8 cellular contexts compared by ENCODE assay signal in genomic region chrX:71652405-71652804, GRCh38. TPM values are rescaled to one million over a fixed set of nuclear protein-coding genes. Genes with fewer than 3 reads are reported as not detected.
DNase-seq lines count a peak whose midpoint lies in the region; ATAC-seq, FAIRE-seq and TF ChIP-seq lines count a peak whose summit lies in the region.

No MANE protein-coding gene starts in this region.

- TF ChIP-seq CTCF in stomach (IDR thresholded peaks at IDR 0.05) (peak in 4 of 7 experiments; percentile 46 to 56 (median 52)), omental fat pad (IDR thresholded peaks at IDR 0.05) (no peak)

- no peaks in the 10 kb centered on the region for H3K9me3 ChIP-seq in stomach

- FAIRE-seq in TTC549 (lab: Jason Lieb, UNC) = peak; percentile 45

- 27 to 45% (median 34%) methylated on average over 2 of the region's 2 CpGs for WGBS in stomach, 5 donors

- no peak for ATAC-seq in omental fat pad (ENCODE audit: low FRiP score)

- H3K36me3 ChIP-seq in stomach = no peaks in the 10 kb centered on the region

- DNase-seq in activated gamma-delta T cell treated with Interleukin-2 at 50 U/mL for 16 hours = peak; percentile 67
- DNase-seq in activated gamma-delta T cell (lab: John Stamatoyannopoulos, UW) = no peak
- DNase-seq in NCI-H2029 (lab: John Stamatoyannopoulos, UW) = peak; percentile 25
- DNase-seq in dermis blood vessel endothelial cell = peak; percentile 71
- DNase-seq in lung microvascular endothelial cell (ENCODE audit: low read depth in 2 of 2) = peak; percentile 64 to 70
- peak; percentile 52 for DNase-seq in stomach
- DNase-seq in omental fat pad (ENCODE audit: low spot score) = no peak

- no peaks in the 10 kb centered on the region for H3K4me1 ChIP-seq in stomach

- no peak for TF ChIP-seq EP300 in stomach (IDR thresholded peaks at IDR 0.05)

- no peak overlapping the region for H3K4me3 ChIP-seq in stomach

- no peaks in the 10 kb centered on the region for H3K27me3 ChIP-seq in stomach

- TF ChIP-seq POLR2A in stomach (IDR thresholded peaks at IDR 0.05) = no peak

- H3K27ac ChIP-seq in stomach = no peak overlapping the region

- intact Hi-C loops in stomach (cut with DNase I; ENCODE audit: low total_unique reads) = no loop called here

RNA-seq across cellular contexts. Expression of gene CXCR3, which starts 34.1 kb away (rescaled TPM):
- total RNA-seq in dermis blood vessel endothelial cell (not detected in 2 replicates), lung microvascular endothelial cell (not detected in 2 replicates), stomach (not detected), omental fat pad (not detected)
- polyA plus RNA-seq in stomach = 1 to 10 TPM in 1 of 3 donors, under 1 TPM in 2; 0.19 to 1.5 (median 0.28) TPM

Comparison
In these comparisons a context has a peak if more than half of its experiments do, and no peak if none do; other contexts are left out.
1. DNase-seq: peak in activated gamma-delta T cell treated with Interleukin-2 at 50 U/mL for 16 hours (single experiment), NCI-H2029 (single experiment), dermis blood vessel endothelial cell (single experiment), lung microvascular endothelial cell (2 of 2) and stomach (single experiment); none in activated gamma-delta T cell (single experiment) and omental fat pad (single experiment).
2. CTCF ChIP-seq: peak in stomach (4 of 7); none in omental fat pad (0 of 3).